ENCODE assay signal across 8 cellular contexts in the genomic region with DNA sequence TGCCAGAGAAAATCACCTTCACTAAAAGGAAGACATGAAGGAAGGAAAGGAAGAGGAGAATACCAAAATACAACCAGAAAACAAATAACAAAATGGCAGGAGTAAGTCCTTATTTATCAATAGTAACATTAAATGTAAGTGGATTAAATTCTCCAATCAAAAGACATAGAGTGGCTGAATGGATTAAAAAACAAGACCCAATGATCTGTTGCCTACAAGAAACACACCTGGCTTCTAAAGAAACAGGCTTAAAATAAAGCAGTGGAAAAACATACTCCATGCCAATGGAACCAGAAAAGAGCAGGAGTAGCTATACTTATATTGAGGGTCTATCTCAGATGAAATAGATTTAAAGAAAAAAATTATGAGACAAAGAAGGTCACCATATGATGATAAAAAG.
"Had no signal": no experiment of that assay in that cellular context is flagged by ENCODE, and none has a peak within 500 bp of the region (broad histone marks: within the 10 kb centered on the region; RNA-seq: fewer than 3 reads in every experiment).

No MANE protein-coding gene starts in this region.

- H3K4me2 ChIP-seq: KMS-11 had no signal

- H3K27me3 Mint-ChIP-seq: IgD-negative memory B cell had no signal

- H3K9ac ChIP-seq: KMS-11 had no signal

- H3K27ac Mint-ChIP-seq: IgD-negative memory B cell had no signal

- ATAC-seq: HepG2 had no signal

- FAIRE-seq: HepG2, HTR-8/SVneo had no signal

- H3K4me3 Mint-ChIP-seq: IgD-negative memory B cell had no signal

- H3K27ac ChIP-seq: HL-60, KMS-11 had no signal

- DNase-seq: IMR-90, KBM-7, KG1 had no signal
